Comparison of ENCODE assay signal across 13 cellular contexts in genomic region chr17:55433629-55434422, GRCh38. TPM values are rescaled to one million over a fixed set of nuclear protein-coding genes. Genes with fewer than 3 reads are reported as not detected.
DNase-seq lines count a peak whose midpoint lies in the region; ATAC-seq and TF ChIP-seq lines count a peak whose summit lies in the region.
"Had no signal": no experiment of that assay in that cellular context is flagged by ENCODE, and none has a peak within 500 bp of the region (broad histone marks: within the 10 kb centered on the region; RNA-seq: fewer than 3 reads in every experiment).

No MANE protein-coding gene starts in this region.

- WGBS in aorta, 2 donors = 59 to 69% methylated on average over 7 of the region's 7 CpGs

- no peak overlapping the region for H3K27ac ChIP-seq in aorta (ENCODE audit: low read depth in 1 of 2, low read length in 2 of 2)

- no peaks in the 10 kb centered on the region for H3K4me1 ChIP-seq in aorta (ENCODE audit: control insufficient read depth in 1 of 2, insufficient read depth in 2 of 2, low read length in 2 of 2)

- no peaks in the 10 kb centered on the region for H3K9me3 ChIP-seq in aorta (ENCODE audit: control insufficient read depth, low read length)
- H3K9me3 ChIP-seq: heart left ventricle had no signal

- intact Hi-C loops in aorta (cut with DNase I) = no loop called here

- no peak for ATAC-seq in stimulated activated naive CD8-positive, alpha-beta T cell treated with anti-CD3 and anti-CD28 coated beads, Interleukin-15, Interleukin-2, amounts not matched to agents 100 U/mL and 50 U/mL, for 24 hours
- ATAC-seq in left lobe of liver (peak; percentile 72), aorta (ENCODE audit: low FRiP score) (peak; percentile 44), HG03159 (IDR thresholded peaks at IDR 0.05; ENCODE audit: unreplicated experiment) (no peak)
- ATAC-seq: heart left ventricle had no signal

- no peaks in the 10 kb centered on the region for H3K27me3 ChIP-seq in aorta (ENCODE audit: control insufficient read depth in 1 of 2, insufficient read depth in 2 of 2, low read length in 1 of 2)
- H3K27me3 ChIP-seq: heart left ventricle had no signal

- in situ Hi-C loops in astrocyte of the cerebellum (cut with HindIII; ENCODE audit: low sequenced_read_pairs) = no loop called here

- no peaks in the 10 kb centered on the region for H3K36me3 Mint-ChIP-seq in stimulated activated naive CD8-positive, alpha-beta T cell treated with anti-CD3 and anti-CD28 coated beads, Interleukin-15, Interleukin-2, amounts not matched to agents 100 ng/mL and 50 ng/mL, for 24 hours (ENCODE audit: low read depth)
- H3K36me3 Mint-ChIP-seq: CD4-positive, CD25-positive, alpha-beta regulatory T cell had no signal

- no peaks in the 10 kb centered on the region for H3K9me3 Mint-ChIP-seq in stimulated activated naive CD8-positive, alpha-beta T cell treated with anti-CD3 and anti-CD28 coated beads, Interleukin-15, Interleukin-2, amounts not matched to agents 100 ng/mL and 50 ng/mL, for 24 hours

- H3K27me3 Mint-ChIP-seq in stimulated activated naive CD8-positive, alpha-beta T cell treated with anti-CD3 and anti-CD28 coated beads, Interleukin-15, Interleukin-2, amounts not matched to agents 100 ng/mL and 50 ng/mL, for 24 hours = peaks cover 15% of the 10 kb centered on the region

- no peak overlapping the region for H3K4me3 ChIP-seq in astrocyte of the cerebellum (ENCODE audit: low read depth, low read length)
- H3K4me3 ChIP-seq in aorta (ENCODE audit: low read length in 2 of 2) = no peak overlapping the region
- H3K4me3 ChIP-seq: heart left ventricle had no signal

- H3K36me3 ChIP-seq in aorta (ENCODE audit: control insufficient read depth in 1 of 2, insufficient read depth in 2 of 2, low read length in 1 of 2) = no peaks in the 10 kb centered on the region
- H3K36me3 ChIP-seq: heart left ventricle had no signal

- DNase-seq in stimulated activated naive CD8-positive, alpha-beta T cell treated with anti-CD3 and anti-CD28 coated beads, Interleukin-15, Interleukin-2, amounts not matched to agents 100 U/mL and 50 U/mL, for 24 hours = no peak
- DNase-seq in astrocyte of the cerebellum (ENCODE audit: low read depth) (peak; percentile 62), left lobe of liver (ENCODE audit: low spot score) (no peak), aorta (no peak), KG1 (lab: John Stamatoyannopoulos, UW) (no peak)
- DNase-seq in activated CD8-positive, alpha-beta memory T cell treated with anti-CD3 and anti-CD28 coated beads, Interleukin-2, amount 50 U/mL, for 48 hours = no peak
- DNase-seq: CD4-positive, CD25-positive, alpha-beta regulatory T cell; heart left ventricle; Kasumi-1; stimulated activated CD4-positive, alpha-beta T cell treated with anti-CD3 and anti-CD28 coated beads, Interleukin-2, amount 100 ng/mL, for 24 hours had no signal

- H3K27ac Mint-ChIP-seq in stimulated activated naive CD8-positive, alpha-beta T cell treated with anti-CD3 and anti-CD28 coated beads, Interleukin-15, Interleukin-2, amounts not matched to agents 100 ng/mL and 50 ng/mL, for 24 hours = peak overlapping the region; percentile 58
- H3K27ac Mint-ChIP-seq: activated CD4-positive, alpha-beta T cell treated with anti-CD3 and anti-CD28 coated beads for 36 hours had no signal

- no peak overlapping the region for H3K4me3 Mint-ChIP-seq in stimulated activated naive CD8-positive, alpha-beta T cell treated with anti-CD3 and anti-CD28 coated beads, Interleukin-15, Interleukin-2, amounts not matched to agents 100 ng/mL and 50 ng/mL, for 24 hours
- H3K4me3 Mint-ChIP-seq: activated CD4-positive, alpha-beta T cell treated with anti-CD3 and anti-CD28 coated beads for 36 hours had no signal

- no peak for TF ChIP-seq CTCF in astrocyte of the cerebellum (IDR thresholded peaks at IDR 0.05; ENCODE audit: low read depth, low read length, missing control alignments)

- H3K4me1 Mint-ChIP-seq in stimulated activated naive CD8-positive, alpha-beta T cell treated with anti-CD3 and anti-CD28 coated beads, Interleukin-15, Interleukin-2, amounts not matched to agents 100 ng/mL and 50 ng/mL, for 24 hours (ENCODE audit: low read depth) = peaks cover 58% of the 10 kb centered on the region

RNA-seq across cellular contexts. Expression of gene MMD, which starts 12.2 kb away (rescaled TPM):
- 4.3 TPM for total RNA-seq in left lobe of liver
- total RNA-seq in aorta = 10 to 100 TPM in 1 of 2 donors, 1 to 10 TPM in 1; 9.4 to 13.9 TPM
- 10 to 100 TPM in 1 of 2 donors, 1 to 10 TPM in 1; 3.3 to 12.8 TPM for polyA plus RNA-seq in aorta

Comparison
In these comparisons a context has a peak if more than half of its experiments do, and no peak if none do; other contexts are left out.
1. ATAC-seq: peak in left lobe of liver (single experiment) and aorta (single experiment); none in stimulated activated naive CD8-positive, alpha-beta T cell treated with anti-CD3 and anti-CD28 coated beads, Interleukin-15, Interleukin-2, amounts not matched to agents 100 U/mL and 50 U/mL, for 24 hours (single experiment) and HG03159 (single experiment).